17 cellular contexts compared by ENCODE assay signal in genomic region chr7:158244873-158245723, GRCh38.
"Had no signal": no experiment of that assay in that cellular context is flagged by ENCODE, and none has a peak within 500 bp of the region (broad histone marks: within the 10 kb centered on the region; RNA-seq: fewer than 3 reads in every experiment).

No MANE protein-coding gene starts in this region.

- H3K27ac Mint-ChIP-seq: activated CD4-positive, alpha-beta T cell treated with anti-CD3 and anti-CD28 coated beads, Interleukin-2, amount 10 ng/mL, durations not matched to agents 7 days and 5 days; activated T-helper 2 cell treated with anti-CD3 and anti-CD28 coated beads, Interferon-gamma antibody, Interleukin-2, Interleukin-4, amounts not matched to agents 10 μg/mL and 5 μg/mL and 100 μg/mL, durations not matched to agents 14 hours and 24 hours and 36 hours; mesothelial cell of epicardium; natural killer cell treated with Interleukin-12 subunit alpha and Interleukin-12 subunit beta and Interleukin-15 and Interleukin-18, amount 100 ng/mL, for 72 hours; progenitor cell of endocrine pancreas had no signal

- H3K4me3 Mint-ChIP-seq: activated CD4-positive, alpha-beta T cell treated with anti-CD3 and anti-CD28 coated beads, Interleukin-2, amount 10 ng/mL, durations not matched to agents 7 days and 5 days; mesothelial cell of epicardium; natural killer cell treated with Interleukin-12 subunit alpha and Interleukin-12 subunit beta and Interleukin-15 and Interleukin-18, amount 100 ng/mL, for 72 hours had no signal

- H3K27ac ChIP-seq: brain microvascular endothelial cell, coronary artery, tibial nerve had no signal

- H3K36me3 ChIP-seq: brain microvascular endothelial cell, tibial nerve had no signal

- FAIRE-seq: endometrium, frontal cortex had no signal

- H3K4me3 ChIP-seq: coronary artery, lung, tibial nerve had no signal

- H3K9me3 Mint-ChIP-seq: natural killer cell treated with Interleukin-12 subunit alpha and Interleukin-12 subunit beta and Interleukin-15 and Interleukin-18, amount 100 ng/mL, for 72 hours had no signal

- H3K4me1 ChIP-seq: tibial nerve had no signal

- H3K27me3 Mint-ChIP-seq: activated CD4-positive, alpha-beta T cell treated with anti-CD3 and anti-CD28 coated beads, Interleukin-2, amount 10 ng/mL, durations not matched to agents 7 days and 5 days; natural killer cell treated with Interleukin-12 subunit alpha and Interleukin-12 subunit beta and Interleukin-15 and Interleukin-18, amount 100 ng/mL, for 72 hours; progenitor cell of endocrine pancreas had no signal

- H3K36me3 Mint-ChIP-seq: mesothelial cell of epicardium; natural killer cell treated with Interleukin-12 subunit alpha and Interleukin-12 subunit beta and Interleukin-15 and Interleukin-18, amount 100 ng/mL, for 72 hours had no signal

- H3K27me3 ChIP-seq: brain microvascular endothelial cell, tibial nerve had no signal

- H3K4me1 Mint-ChIP-seq: activated CD4-positive, alpha-beta T cell treated with anti-CD3 and anti-CD28 coated beads, Interleukin-2, amount 10 ng/mL, durations not matched to agents 7 days and 5 days; mesothelial cell of epicardium had no signal

- DNase-seq: activated CD4-positive, alpha-beta T cell treated with anti-CD3 and anti-CD28 coated beads, Interleukin-2, amount 10 ng/mL, durations not matched to agents 7 days and 5 days; activated naive CD4-positive, alpha-beta T cell treated with anti-CD3 and anti-CD28 coated beads, Interleukin-2, amount 50 U/mL, for 16 hours; activated T-cell treated with anti-CD3 and anti-CD28 coated beads for 4 hours; brain microvascular endothelial cell; erythroblast; left colon; nucleus accumbens; stimulated activated naive CD8-positive, alpha-beta T cell treated with anti-CD3 and anti-CD28 coated beads, Interleukin-15, Interleukin-2, amounts not matched to agents 100 U/mL and 50 U/mL, for 24 hours had no signal
